ENCODE assay signal across 9 cellular contexts in the genomic region with DNA sequence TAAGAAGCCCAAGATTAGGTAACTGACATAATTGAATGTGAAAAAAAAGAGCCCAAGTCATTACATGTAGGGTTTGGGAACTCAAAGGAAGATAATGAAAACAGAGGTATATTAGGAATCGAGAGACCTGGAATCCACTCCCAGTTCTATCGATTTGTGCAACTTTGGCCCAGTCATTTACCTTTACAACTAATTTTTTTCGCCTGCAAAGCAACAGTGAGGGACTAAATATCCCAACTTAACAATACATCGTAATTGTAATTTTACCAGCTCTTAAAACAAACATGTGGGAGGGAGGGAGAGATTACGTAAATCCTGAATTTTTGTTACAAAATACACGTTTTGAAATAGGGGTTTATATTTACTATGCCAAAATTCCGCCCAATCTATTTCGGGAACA. TPM values are rescaled to one million over a fixed set of nuclear protein-coding genes. Genes with fewer than 3 reads are reported as not detected.
DNase-seq lines count a peak whose midpoint lies in the region; ATAC-seq and TF ChIP-seq lines count a peak whose summit lies in the region.
"Had no signal": no experiment of that assay in that cellular context is flagged by ENCODE, and none has a peak within 500 bp of the region (broad histone marks: within the 10 kb centered on the region; RNA-seq: fewer than 3 reads in every experiment).

No MANE protein-coding gene starts in this region.

- no peak overlapping the region for H3K27ac Mint-ChIP-seq in memory B cell

- peaks cover 15% of the 10 kb centered on the region for H3K36me3 Mint-ChIP-seq in memory B cell

- H3K9me3 ChIP-seq in right atrium auricular region = no peaks in the 10 kb centered on the region
- H3K9me3 ChIP-seq in adipocyte (ENCODE audit: control insufficient read depth, low read length) = no peaks in the 10 kb centered on the region
- H3K9me3 ChIP-seq in aorta (ENCODE audit: control insufficient read depth, low read length) = no peaks in the 10 kb centered on the region

- no peak for TF ChIP-seq CTCF in right atrium auricular region (IDR thresholded peaks at IDR 0.05)

- DNase-seq in right atrium auricular region (ENCODE audit: low spot score) = no peak
- no peak for DNase-seq in cardiac septum (ENCODE audit: low spot score)
- no peak for DNase-seq in adipocyte (ENCODE audit: low read depth)
- DNase-seq in memory B cell (ENCODE audit: low spot score in 2 of 2) = no peak
- no peak for DNase-seq in aorta
- DNase-seq: activated CD4-positive, alpha-beta T cell treated with anti-CD3 and anti-CD28 coated beads for 4 hours had no signal

- peak overlapping the region; percentile 63 for H3K4me3 Mint-ChIP-seq in memory B cell

- WGBS in aorta, 2 donors = 76 to 81% methylated on average over 8 of the region's 8 CpGs

- H3K36me3 ChIP-seq in right atrium auricular region (no peaks in the 10 kb centered on the region), adipocyte (ENCODE audit: control insufficient read depth, insufficient read depth, low read length, severe bottlenecking) (no peaks in the 10 kb centered on the region), aorta (ENCODE audit: control insufficient read depth in 1 of 2, insufficient read depth in 2 of 2, low read length in 1 of 2) (no peaks in the 10 kb centered on the region)

- H3K27me3 Mint-ChIP-seq in memory B cell = peaks cover 2% of the 10 kb centered on the region

- peaks cover 0 to 43% of the 10 kb centered on the region in 2 donors for H3K4me1 ChIP-seq in right atrium auricular region
- peaks cover 40% of the 10 kb centered on the region for H3K4me1 ChIP-seq in adipocyte (ENCODE audit: control insufficient read depth, insufficient read depth, low read length)
- H3K4me1 ChIP-seq in aorta (ENCODE audit: control insufficient read depth in 1 of 2, insufficient read depth in 2 of 2, low read length in 2 of 2) = peaks cover 0 to 9% of the 10 kb centered on the region in 2 donors

- ATAC-seq in memory B cell (ENCODE audit: low read depth) (no peak), aorta (ENCODE audit: low FRiP score) (no peak), GM19324 (IDR thresholded peaks at IDR 0.05; ENCODE audit: low FRiP score, unreplicated experiment) (no peak), GM21381 (IDR thresholded peaks at IDR 0.05; ENCODE audit: unreplicated experiment) (no peak), GM21576 (IDR thresholded peaks at IDR 0.05; ENCODE audit: unreplicated experiment) (no peak)

- H3K4me3 ChIP-seq in right atrium auricular region = peak overlapping the region; percentile 74 to 84
- peak overlapping the region; percentile 94 for H3K4me3 ChIP-seq in adipocyte (ENCODE audit: low read length)
- H3K4me3 ChIP-seq in aorta (ENCODE audit: low read length in 2 of 2) = peak overlapping the region; percentile 73 to 88

- intact Hi-C loops in cardiac septum (cut with DNase I) = no loop called here
- intact Hi-C loops in aorta (cut with DNase I) = no loop called here

- no peak overlapping the region for H3K27ac ChIP-seq in right atrium auricular region
- H3K27ac ChIP-seq in aorta (ENCODE audit: low read depth in 1 of 2, low read length in 2 of 2) = no peak overlapping the region

- H3K9me3 Mint-ChIP-seq in memory B cell = no peaks in the 10 kb centered on the region

- peaks cover 30% of the 10 kb centered on the region for H3K4me1 Mint-ChIP-seq in memory B cell

- H3K27me3 ChIP-seq in right atrium auricular region = no peaks in the 10 kb centered on the region
- H3K27me3 ChIP-seq in adipocyte (replicated peaks; ENCODE audit: control insufficient read depth, insufficient read depth, low read length) = no peaks in the 10 kb centered on the region
- no peaks in the 10 kb centered on the region for H3K27me3 ChIP-seq in aorta (ENCODE audit: control insufficient read depth in 1 of 2, insufficient read depth in 2 of 2, low read length in 1 of 2)

- H3K9ac ChIP-seq in adipocyte (ENCODE audit: low read length) = peak overlapping the region; percentile 90

RNA-seq across cellular contexts. Expression of gene MINDY3, which starts 1.4 kb away (rescaled TPM):
- 10 to 100 TPM; 15.1 to 15.3 TPM for total RNA-seq in right atrium auricular region
- 26.3 TPM for total RNA-seq in cardiac septum
- total RNA-seq in aorta = 10 to 100 TPM; 37.7 to 81.1 TPM
- 10 to 100 TPM; 24.9 to 35.8 TPM for polyA plus RNA-seq in aorta
